ENCODE assay signal across 1 cellular context in genomic region chr10:124419635-124420034, GRCh38.
TF ChIP-seq lines count a peak whose summit lies in the region.

No MANE protein-coding gene starts in this region.

TF ChIP-seq in HepG2, 621 proteins besides CTCF, POLR2A, EP300 and RAD21:
- no peak for TF ChIP-seq PRDM4 (CRISPR knock-in tag; IDR thresholded peaks at IDR 0.05; ENCODE audit: borderline replicate concordance)
- TF ChIP-seq ATF7 (IDR thresholded peaks at IDR 0.05) = no peak
- no peak for TF ChIP-seq ATF7 (CRISPR knock-in tag; IDR thresholded peaks at IDR 0.05)
- TF ChIP-seq ZNF879 (CRISPR knock-in tag; IDR thresholded peaks at IDR 0.05) = no peak
- no peak for TF ChIP-seq ZSCAN22 (CRISPR knock-in tag; IDR thresholded peaks at IDR 0.05)
- TF ChIP-seq ETS1 (CRISPR knock-in tag; IDR thresholded peaks at IDR 0.05) = no peak
